Comparison of ENCODE assay signal across 19 cellular contexts in the genomic region with DNA sequence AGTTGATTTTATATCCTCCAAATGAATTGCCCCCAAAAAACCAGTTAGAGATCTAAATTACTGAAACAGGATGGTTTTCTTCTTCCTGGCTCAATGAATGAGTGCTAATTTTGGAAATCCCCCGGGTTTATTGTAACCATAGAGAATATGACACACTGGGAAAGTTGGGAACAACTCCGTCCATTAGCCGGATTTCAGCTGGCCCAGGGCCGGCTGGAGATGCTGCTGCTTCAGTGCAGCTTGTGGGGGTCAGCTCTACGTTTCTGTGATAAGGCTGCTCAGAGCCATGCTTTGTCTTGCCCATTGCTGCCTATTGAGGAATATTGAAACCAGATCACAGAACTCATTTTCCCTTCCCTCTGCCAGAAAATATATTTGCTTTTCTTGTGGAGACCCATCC.
"Had no signal": no experiment of that assay in that cellular context is flagged by ENCODE, and none has a peak within 500 bp of the region (broad histone marks: within the 10 kb centered on the region; RNA-seq: fewer than 3 reads in every experiment).

No MANE protein-coding gene starts in this region.

- FAIRE-seq: endometrium had no signal

- H3K9me3 ChIP-seq: breast epithelium, lower lobe of right lung had no signal

- H3K36me3 ChIP-seq: breast epithelium had no signal

- ATAC-seq: activated naive CD4-positive, alpha-beta T cell treated with anti-CD3 and anti-CD28 coated beads, Interleukin-2, amount 50 U/mL, for 72 hours; esophagus mucosa; foreskin keratinocyte; lower lobe of right lung; SK-N-SH treated with all-trans-retinoic acid at 6 μM for 48 hours had no signal

- H3K27ac ChIP-seq: breast epithelium, foreskin keratinocyte, lower lobe of right lung had no signal

- H3K4me1 ChIP-seq: breast epithelium, foreskin keratinocyte had no signal

- H3K27me3 ChIP-seq: breast epithelium, dorsolateral prefrontal cortex, foreskin keratinocyte had no signal

- DNase-seq: activated CD4-positive, CD25-positive, alpha-beta regulatory T cell; activated effector memory CD4-positive, alpha-beta T cell treated with anti-CD3 and anti-CD28 coated beads, Interleukin-2, amount 50 U/mL, for 16 hours; activated T-cell treated with anti-CD3 and anti-CD28 coated beads, Interleukin-2, amount 50 U/mL, for 1 hour; amygdala; dorsolateral prefrontal cortex; foreskin keratinocyte; kidney glomerular epithelial cell; lower lobe of right lung; midbrain; naive B cell; posterior cingulate gyrus; stimulated activated CD4-positive, alpha-beta T cell treated with anti-CD3 and anti-CD28 coated beads, Interleukin-4, amount 100 ng/mL, for 1 hour; stimulated activated CD8-positive, alpha-beta memory T cell treated with anti-CD3 and anti-CD28 coated beads, Interleukin-4, amount 100 ng/mL, for 48 hours; T-helper 2 cell had no signal

- H3K4me3 ChIP-seq: breast epithelium, dorsolateral prefrontal cortex, lower lobe of right lung had no signal
